Comparison of ENCODE assay signal across 8 cellular contexts in genomic region chr12:47767197-47767724, GRCh38. TPM values are rescaled to one million over a fixed set of nuclear protein-coding genes. Genes with fewer than 3 reads are reported as not detected.
DNase-seq lines count a peak whose midpoint lies in the region; ATAC-seq and TF ChIP-seq lines count a peak whose summit lies in the region.

No MANE protein-coding gene starts in this region.

- H3K27me3 Mint-ChIP-seq in chondrocyte (ENCODE audit: low read depth): no peaks in the 10 kb centered on the region

- DNase-seq in NCI-H1436 (lab: John Stamatoyannopoulos, UW): peak; percentile 40
- DNase-seq in NCI-H1436 treated with DMSO at 0.1 percent for 48 hours (lab: John Stamatoyannopoulos, UW): no peak
- DNase-seq in NB4 (ENCODE audit: low read depth): peak; percentile 85
- no peak for DNase-seq in chondrocyte (ENCODE audit: low spot score)
- DNase-seq in midbrain (lab: John Stamatoyannopoulos, UW): peak; percentile 59
- DNase-seq in stimulated activated naive CD8-positive, alpha-beta T cell treated with anti-CD3 and anti-CD28 coated beads, Interleukin-15, Interleukin-2, amounts not matched to agents 100 U/mL and 50 U/mL, for 24 hours: peak; percentile 78

- no peaks in the 10 kb centered on the region for H3K9me3 Mint-ChIP-seq in chondrocyte (ENCODE audit: low read depth)

- peak; percentile 51 to 72 for ATAC-seq in activated CD4-positive, CD25-positive, alpha-beta regulatory T cell treated with anti-CD3 and anti-CD28 coated beads, Interleukin-2, amount 50 U/mL, for 24 hours
- ATAC-seq in stimulated activated naive CD8-positive, alpha-beta T cell treated with anti-CD3 and anti-CD28 coated beads, Interleukin-15, Interleukin-2, amounts not matched to agents 100 U/mL and 50 U/mL, for 24 hours: peak; percentile 76
- no peak for ATAC-seq in HG02884 (IDR thresholded peaks at IDR 0.05; ENCODE audit: unreplicated experiment)

- no peak overlapping the region for H3K4me3 Mint-ChIP-seq in chondrocyte (ENCODE audit: unreplicated experiment)

- TF ChIP-seq POLR2A in NB4 (IDR thresholded peaks at IDR 0.05; ENCODE audit: extremely low read depth, insufficient read length): no peak

- no peak overlapping the region for H3K27ac Mint-ChIP-seq in chondrocyte (ENCODE audit: unreplicated experiment)

- no peak overlapping the region for H3K4me3 ChIP-seq in NB4 (ENCODE audit: low read depth, low read length)

- H3K36me3 Mint-ChIP-seq in chondrocyte (ENCODE audit: low read depth): no peaks in the 10 kb centered on the region

- TF ChIP-seq CTCF in NB4 (IDR thresholded peaks at IDR 0.05; ENCODE audit: low read depth, low read length) (peak; percentile 70), chondrocyte (IDR thresholded peaks at IDR 0.05) (peak; percentile 80)

- H3K4me1 Mint-ChIP-seq in chondrocyte (ENCODE audit: low read depth): peaks cover 18% of the 10 kb centered on the region

RNA-seq across cellular contexts. Expression of gene SLC48A1, which starts 5.8 kb away (rescaled TPM):
- total RNA-seq in chondrocyte: 11.4 to 18.4 TPM (median 11.5 TPM) in 3 replicates

RNA-seq across cellular contexts. Expression of gene RAPGEF3, which starts 8.6 kb away (rescaled TPM):
- 1.3 to 1.8 TPM (median 1.3 TPM) in 3 replicates for total RNA-seq in chondrocyte

RNA-seq across cellular contexts. Expression of gene ENDOU, which starts 42.0 kb away (rescaled TPM):
- total RNA-seq in chondrocyte: not detected in 3 replicates

RNA-seq across cellular contexts. Expression of gene HDAC7, which starts 52.4 kb away (rescaled TPM):
- 79.1 to 93.2 TPM (median 89.6 TPM) in 3 replicates for total RNA-seq in chondrocyte

Comparison
In these comparisons a context has a peak if more than half of its experiments do, and no peak if none do; other contexts are left out.
1. DNase-seq: peak in NCI-H1436 (single experiment), NB4 (single experiment), midbrain (single experiment) and stimulated activated naive CD8-positive, alpha-beta T cell treated with anti-CD3 and anti-CD28 coated beads, Interleukin-15, Interleukin-2, amounts not matched to agents 100 U/mL and 50 U/mL, for 24 hours (single experiment); none in NCI-H1436 treated with DMSO at 0.1 percent for 48 hours (single experiment) and chondrocyte (single experiment).